ENCODE assay signal across 11 cellular contexts in the genomic region with DNA sequence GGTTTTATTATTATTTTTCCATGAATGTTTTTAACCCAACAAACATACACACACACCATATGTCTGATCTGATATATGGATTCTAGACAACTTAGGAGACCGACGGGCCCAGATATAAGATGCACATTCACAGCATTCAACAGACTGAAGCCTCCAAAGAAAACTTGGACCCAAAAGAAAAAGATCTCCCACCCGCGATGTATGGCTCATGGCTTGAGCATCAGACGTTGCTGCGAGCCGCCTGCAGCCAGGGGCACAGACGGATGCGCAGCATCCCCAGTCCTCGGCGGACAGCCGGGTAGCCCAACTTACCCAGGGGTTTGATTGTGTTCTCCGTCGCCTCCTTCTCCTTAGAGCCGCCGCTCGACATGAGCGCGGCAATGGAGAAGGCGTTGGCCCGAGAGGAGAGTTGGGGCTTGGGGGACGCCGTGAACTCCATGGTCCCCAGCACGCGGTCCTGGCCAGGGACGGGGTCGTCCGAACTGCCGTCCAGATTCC. TPM values are rescaled to one million over a fixed set of nuclear protein-coding genes. Genes with fewer than 3 reads are reported as not detected.
DNase-seq lines count a peak whose midpoint lies in the region; ATAC-seq, FAIRE-seq and TF ChIP-seq lines count a peak whose summit lies in the region.
"Had no signal": no experiment of that assay in that cellular context is flagged by ENCODE, and none has a peak within 500 bp of the region (broad histone marks: within the 10 kb centered on the region; RNA-seq: fewer than 3 reads in every experiment).

No MANE protein-coding gene starts in this region.

- no peak overlapping the region for H3K23ac ChIP-seq in mesendoderm (ENCODE audit: low read length)

- 0 out of 3 replicates have a peak, but pooled peaks cover 2% of the 10 kb centered on the region for H3K9me3 ChIP-seq in A549
- peaks cover 22% of the 10 kb centered on the region for H3K9me3 ChIP-seq in mammary epithelial cell (replicated peaks; ENCODE audit: insufficient read depth, low read length)

- WGBS in A549 (ENCODE audit: missing lambda C conversion rate) = 38% methylated on average over 27 of the region's 29 CpGs
- WGBS in mammary epithelial cell (ENCODE audit: low coverage, missing lambda C conversion rate) = 1% methylated on average over 10 of the region's 29 CpGs
- no CpG with 5 or more reads among the region's 29 CpGs for WGBS in mesendoderm (ENCODE audit: extremely low coverage, insufficient coverage, low lambda C conversion rate)

- no peak overlapping the region for H4K5ac ChIP-seq in mesendoderm (ENCODE audit: low read length)

- peak overlapping the region; percentile 72 for H3K56ac ChIP-seq in mesendoderm (ENCODE audit: low read length)

- intact Hi-C loops in mammary epithelial cell (cut with micrococcal nuclease) = no loop called here

- no peak overlapping the region for H4K8ac ChIP-seq in mesendoderm (ENCODE audit: low read depth, low read length)

- H3K79me2 ChIP-seq in mammary epithelial cell (ENCODE audit: insufficient read depth, low read length) (no peaks in the 10 kb centered on the region), mesendoderm (ENCODE audit: control insufficient read depth, insufficient read depth, low read length) (no peaks in the 10 kb centered on the region)

- no peaks in the 10 kb centered on the region for H3K79me1 ChIP-seq in mesendoderm (ENCODE audit: low read length)

- H3K27ac ChIP-seq in A549 = peak overlapping the region; percentile 68 to 86
- no peak overlapping the region for H3K27ac ChIP-seq in mammary epithelial cell (ENCODE audit: insufficient read depth, low read depth, low read length)
- no peak overlapping the region for H3K27ac ChIP-seq in mesendoderm (ENCODE audit: low read depth, low read length)

- H3K4me3 ChIP-seq in A549 (peak overlapping the region; percentile 65), mammary epithelial cell (replicated peaks in 1 of 3; ENCODE audit: insufficient read depth in 1 of 3, low read depth in 2 of 3, low read length in 3 of 3) (no peak overlapping the region), mesendoderm (ENCODE audit: low read length) (peak overlapping the region; percentile 24)

- dilution Hi-C loops in mammary epithelial cell (cut with HindIII; ENCODE audit: low sequenced_read_pairs) = no loop called here

- H3K27me3 ChIP-seq in mammary epithelial cell (ENCODE audit: insufficient read depth, low read length) = peaks cover 92% of the 10 kb centered on the region
- H3K27me3 ChIP-seq in mesendoderm (ENCODE audit: insufficient read depth, low read length, poor library complexity) = peaks cover 58% of the 10 kb centered on the region

- no peak for FAIRE-seq in A549 (lab: Jason Lieb, UNC)
- FAIRE-seq: G401.6 had no signal

- POLR2A ChIA-PET in A549 (lab: Yijun Ruan, JAX) (no interaction called here), HEK293T (lab: Yijun Ruan, JAX) (no interaction called here)

- CTCF ChIA-PET in A549 (lab: Yijun Ruan, JAX) (no interaction called here), HEK293T (lab: Yijun Ruan, JAX) (no interaction called here), mammary epithelial cell (lab: Charles Lee; ENCODE audit: low non-redundant PET) (no interaction called here)

- H3K4me2 ChIP-seq in A549 (peak overlapping the region; percentile 70), mammary epithelial cell (ENCODE audit: insufficient read depth, low read depth, low read length) (no peak overlapping the region), mesendoderm (ENCODE audit: low read length) (peak overlapping the region; percentile 62)

- DNase-seq in A549 (ENCODE audit: low read depth in 1 of 2, low spot score in 1 of 2) (peak; percentile 11 to 38), HEK293T (ENCODE audit: extremely low spot score) (peak; percentile 41), mammary epithelial cell (no peak), mesendoderm (peak; percentile 54), NCI-H1436 (lab: John Stamatoyannopoulos, UW) (no peak), NCI-H2029 (lab: John Stamatoyannopoulos, UW) (no peak)
- no peak for DNase-seq in central memory CD4-positive, alpha-beta T cell
- DNase-seq: NCI-H526 treated with DMSO at 0.1 percent for 48 hours had no signal

- H3K36me3 ChIP-seq in mammary epithelial cell (ENCODE audit: insufficient read depth, low read length) (no peaks in the 10 kb centered on the region), mesendoderm (ENCODE audit: control insufficient read depth, insufficient read depth, low read length) (no peaks in the 10 kb centered on the region)

- H4K20me1 ChIP-seq in mammary epithelial cell (ENCODE audit: insufficient read depth, low read length) = no peaks in the 10 kb centered on the region

- H3K9ac ChIP-seq in mammary epithelial cell (ENCODE audit: insufficient read depth, low read length) (no peak overlapping the region), mesendoderm (ENCODE audit: low read length) (peak overlapping the region; percentile 70)

- peak overlapping the region; percentile 24 for H2BK5ac ChIP-seq in mesendoderm (ENCODE audit: low read length)

- no peak overlapping the region for H2BK15ac ChIP-seq in mesendoderm (replicated peaks; ENCODE audit: low read depth)

- peak overlapping the region; percentile 21 for H3K18ac ChIP-seq in mesendoderm (ENCODE audit: low read length)

- no peak for TF ChIP-seq RAD21 in A549 (conservative IDR thresholded peaks at IDR 0.05 in 1 of 2, IDR thresholded peaks at IDR 0.05 in 1 of 2)

- H2BK120ac ChIP-seq in mesendoderm (ENCODE audit: low read depth, low read length) = no peak overlapping the region

- H2AFZ ChIP-seq in mammary epithelial cell (ENCODE audit: low read depth, low read length) = peak overlapping the region; percentile 64

- H2AK5ac ChIP-seq in mesendoderm (ENCODE audit: low read length) = no peak overlapping the region

- H3K4ac ChIP-seq in mesendoderm (ENCODE audit: low read depth, low read length) = no peak overlapping the region

- peaks cover 14% of the 10 kb centered on the region; the same call in 2 of the 3 replicates for H3K4me1 ChIP-seq in A549
- H3K4me1 ChIP-seq in mammary epithelial cell (ENCODE audit: insufficient read depth, low read length) = no peaks in the 10 kb centered on the region
- H3K4me1 ChIP-seq in mesendoderm (ENCODE audit: control insufficient read depth, low read depth, low read length) = peaks cover 5% of the 10 kb centered on the region

- no peak for TF ChIP-seq POLR2A in A549 (IDR thresholded peaks at IDR 0.05; ENCODE audit: low read length)

- no peak for TF ChIP-seq CTCF in A549 (IDR thresholded peaks at IDR 0.05)
- TF ChIP-seq CTCF in mammary epithelial cell (conservative IDR thresholded peaks at IDR 0.05 in 1 of 2, IDR thresholded peaks at IDR 0.05 in 1 of 2; ENCODE audit: extremely low read depth in 1 of 2, insufficient read depth in 1 of 2, low read depth in 1 of 2, low read length in 2 of 2) = no peak

- ATAC-seq in A549 (peak; percentile 40 to 66; a peak in 4 of 6 replicates), GM19463 (IDR thresholded peaks at IDR 0.05; ENCODE audit: unreplicated experiment) (no peak)

- in situ Hi-C loops in mammary epithelial cell (cut with MboI; ENCODE audit: low sequenced_read_pairs in 2 of 2) = no loop called here

- no peak for TF ChIP-seq EP300 in A549 (IDR thresholded peaks at IDR 0.05)

- BruUV-seq in mammary epithelial cell (replicated peaks; lab: Mats Ljungman, UMichigan) = no TSS peak

TF ChIP-seq in A549, 52 proteins besides CTCF, POLR2A, EP300 and RAD21:
- TF ChIP-seq RARB (CRISPR knock-in tag; IDR thresholded peaks at IDR 0.05) = no peak
- TF ChIP-seq RNF2 (IDR thresholded peaks at IDR 0.05; ENCODE audit: borderline replicate concordance, low read depth) = peak; percentile 35; the same call in 1 of the 2 replicates

TF ChIP-seq in HEK293T, 16 proteins besides CTCF, POLR2A, EP300 and RAD21:
- TF ChIP-seq BHLHE40 (IDR thresholded peaks at IDR 0.05; ENCODE audit: borderline replicate concordance) (no peak), SUZ12 (IDR thresholded peaks at IDR 0.05) (no peak), FOXM1 (IDR thresholded peaks at IDR 0.05; ENCODE audit: borderline replicate concordance) (no peak), FOXA1 (IDR thresholded peaks at IDR 0.05) (no peak), NFRKB (IDR thresholded peaks at IDR 0.05) (no peak), HDGF (IDR thresholded peaks at IDR 0.05; ENCODE audit: borderline replicate concordance) (no peak), L3MBTL2 (conservative IDR thresholded peaks at IDR 0.05) (no peak), LEF1 (IDR thresholded peaks at IDR 0.05; ENCODE audit: borderline replicate concordance) (no peak), SP1 (IDR thresholded peaks at IDR 0.05) (no peak), TARDBP (IDR thresholded peaks at IDR 0.05) (no peak), ZNF384 (IDR thresholded peaks at IDR 0.05) (no peak)

RNA-seq across cellular contexts. Expression of a gene that starts 0.7 kb away (rescaled TPM):
- polyA plus RNA-seq in A549 (2011; rRNA removed) = 1.6 and 2.3 TPM in 2 replicates
- polyA plus RNA-seq in A549 (2012; cell fraction: cytosol; rRNA removed) = 0.62 and 0.91 TPM in 2 replicates
- polyA plus RNA-seq in A549 (2012; cell fraction: nucleus; rRNA removed) = 0.90 and 1.5 TPM in 2 replicates
- polyA plus RNA-seq in A549 (2017; fragmentation: RNase III; extraction: RNeasy Plus Mini Kit Qiagen cat#74134 plus additional on column Dnase treatment) = 1.3 to 1.6 TPM (median 1.5 TPM) in 3 replicates
- polyA minus RNA-seq in A549 (2011; rRNA and poly(A)+ RNA removed) = 13.4 and 16.7 TPM in 2 replicates
- total RNA-seq in mammary epithelial cell = not detected
- not detected for polyA plus RNA-seq in mammary epithelial cell
- polyA minus RNA-seq in mammary epithelial cell = not detected
- polyA plus RNA-seq in mesendoderm (2013, experiment 1 of 2) = 0.15 TPM
- 0.21 TPM for polyA plus RNA-seq in mesendoderm (2013, experiment 2 of 2)
- total RNA-seq: myocyte had no signal

Comparison
In these comparisons a context has a peak if more than half of its experiments do, and no peak if none do; other contexts are left out.
1. DNase-seq: peak in A549 (2 of 2), HEK293T (single experiment) and mesendoderm (single experiment); none in mammary epithelial cell (single experiment), NCI-H1436 (single experiment), NCI-H2029 (single experiment) and central memory CD4-positive, alpha-beta T cell (single experiment).
2. H3K27ac ChIP-seq: peak in A549 (2 of 2); none in mammary epithelial cell (single experiment) and mesendoderm (single experiment).
3. H3K4me3 ChIP-seq: peak in A549 (single experiment) and mesendoderm (single experiment); none in mammary epithelial cell (0 of 3).